Comparison of ENCODE assay signal across 8 cellular contexts in genomic region chr20:19973920-19974620, GRCh38. TPM values are rescaled to one million over a fixed set of nuclear protein-coding genes. Genes with fewer than 3 reads are reported as not detected.
DNase-seq lines count a peak whose midpoint lies in the region; ATAC-seq and TF ChIP-seq lines count a peak whose summit lies in the region.

No MANE protein-coding gene starts in this region.

- peak overlapping the region; percentile 58 to 72 for H3K4me3 ChIP-seq in cardiac fibroblast (replicated peaks in 1 of 2; ENCODE audit: low read depth in 2 of 2, low read length in 2 of 2)

- H3K27ac ChIP-seq in temporal lobe (ENCODE audit: low read depth, low read length): peak overlapping the region; percentile 95

- no peak for TF ChIP-seq CTCF in cardiac fibroblast (IDR thresholded peaks at IDR 0.05; ENCODE audit: low read depth, low read length)

- in situ Hi-C loops in KBM-7 (cut with MboI; ENCODE audit: low pct_unique_long_range_greater_than_20kb, low sequenced_read_pairs): no loop called here

- peak; percentile 77 for DNase-seq in KBM-7
- DNase-seq in cardiac fibroblast (ENCODE audit: low read depth in 2 of 2): peak; percentile 79 to 90
- DNase-seq in left lobe of liver (ENCODE audit: low spot score): no peak
- DNase-seq in DMS53 treated with DMSO at 0.1 percent for 48 hours (lab: John Stamatoyannopoulos, UW; ENCODE audit: unreplicated experiment): no peak
- no peak for DNase-seq in activated T-cell treated with anti-CD3 and anti-CD28 coated beads, Interleukin-2, amount 50 U/mL, for 48 hours
- DNase-seq in activated CD4-positive, alpha-beta T cell treated with anti-CD3 and anti-CD28 coated beads, Interleukin-2, amount 50 U/mL, for 48 hours: no peak

- ATAC-seq in left lobe of liver (peak; percentile 50), GM21515 (IDR thresholded peaks at IDR 0.05; ENCODE audit: unreplicated experiment) (no peak)

RNA-seq across cellular contexts. Expression of gene NAA20, which starts 43.1 kb away (rescaled TPM):
- total RNA-seq in left lobe of liver (34.7 TPM), temporal lobe (26.6 TPM)

Comparison
In these comparisons a context has a peak if more than half of its experiments do, and no peak if none do; other contexts are left out.
1. DNase-seq: peak in KBM-7 (single experiment) and cardiac fibroblast (2 of 2); none in left lobe of liver (single experiment), DMS53 treated with DMSO at 0.1 percent for 48 hours (single experiment), activated T-cell treated with anti-CD3 and anti-CD28 coated beads, Interleukin-2, amount 50 U/mL, for 48 hours (0 of 2) and activated CD4-positive, alpha-beta T cell treated with anti-CD3 and anti-CD28 coated beads, Interleukin-2, amount 50 U/mL, for 48 hours (0 of 2).